ENCODE assay signal across 11 cellular contexts in the genomic region with DNA sequence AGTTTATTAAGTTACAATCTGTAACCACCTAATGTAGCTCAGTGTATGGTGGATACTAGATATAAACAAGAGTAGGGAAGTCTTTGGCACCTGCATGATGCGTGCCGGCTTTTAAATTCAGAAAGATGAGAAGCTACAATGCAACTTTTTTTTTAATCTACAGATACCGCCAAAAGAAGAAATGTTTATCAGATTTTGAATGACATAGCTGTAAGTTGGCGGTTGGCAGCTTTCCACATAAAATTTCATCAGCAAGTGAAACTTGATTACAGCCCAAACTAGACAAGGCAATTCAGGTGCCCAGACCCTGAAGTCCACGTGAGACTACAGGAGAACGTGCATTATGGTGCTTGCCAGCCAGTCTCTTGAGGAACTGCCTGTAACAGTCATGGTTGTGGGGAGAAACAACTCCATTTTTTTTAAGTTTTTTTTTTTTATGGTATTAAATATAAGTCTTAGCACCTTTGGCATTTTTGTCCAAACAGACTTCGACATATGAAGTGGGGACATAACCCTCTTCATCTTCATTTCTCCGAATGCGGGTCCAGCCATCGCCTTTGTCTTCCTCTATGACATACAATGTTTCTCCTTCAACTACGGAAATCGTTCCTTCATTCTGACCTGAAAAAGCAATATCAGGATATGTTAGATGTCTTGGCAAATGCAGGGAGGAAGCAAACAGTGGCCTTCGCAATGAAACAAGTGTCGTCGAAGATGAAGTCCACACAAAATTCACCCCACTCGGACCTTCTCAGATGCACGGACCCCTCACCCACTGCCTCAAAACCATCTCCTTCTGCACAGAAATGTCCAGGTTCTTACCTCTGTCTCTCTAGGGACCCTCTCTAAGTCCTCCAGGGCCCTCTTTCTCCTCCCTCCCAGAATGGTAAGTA.
DNase-seq lines count a peak whose midpoint lies in the region; ATAC-seq and TF ChIP-seq lines count a peak whose summit lies in the region.
"Had no signal": no experiment of that assay in that cellular context is flagged by ENCODE, and none has a peak within 500 bp of the region (broad histone marks: within the 10 kb centered on the region; RNA-seq: fewer than 3 reads in every experiment).

No MANE protein-coding gene starts in this region.

- H3K9me3 ChIP-seq in left lung, result no peaks in the 10 kb centered on the region
- H3K9me3 ChIP-seq: prostate gland had no signal

- peaks cover 0 to 52% of the 10 kb centered on the region in 2 donors for H3K36me3 ChIP-seq in left lung

- no peak for TF ChIP-seq CTCF in left lung (IDR thresholded peaks at IDR 0.05)

- ATAC-seq in GM18519 (IDR thresholded peaks at IDR 0.05; ENCODE audit: low FRiP score, unreplicated experiment) (no peak), left lung (no peak)

- peak; percentile 86 for DNase-seq in Jurkat, Clone E6-1 (ENCODE audit: low read depth, low spot score)
- DNase-seq in T-helper 22 cell (ENCODE audit: low read depth) (peak; percentile 61), D341Med (ENCODE audit: low spot score) (no peak), AG08396 (ENCODE audit: low spot score) (no peak), left lung (no peak)
- DNase-seq in stimulated activated CD4-positive, alpha-beta T cell treated with anti-CD3 and anti-CD28 coated beads, Interleukin-4, amount 100 ng/mL, for 48 hours (ENCODE audit: low read depth in 2 of 2), result peak; percentile 15 to 17
- DNase-seq: NCI-H69, Right ventricle myocardium superior had no signal

- H3K27ac ChIP-seq in angular gyrus (ENCODE audit: low read depth, low read length) (peak overlapping the region; percentile 30), left lung (no peak overlapping the region)
- H3K27ac ChIP-seq: prostate gland had no signal

- no peak overlapping the region for H3K4me3 ChIP-seq in Jurkat, Clone E6-1 (ENCODE audit: low read length)
- no peak overlapping the region for H3K4me3 ChIP-seq in left lung
- H3K4me3 ChIP-seq: prostate gland had no signal

- H3K27me3 ChIP-seq in left lung, result no peaks in the 10 kb centered on the region

- H3K4me1 ChIP-seq in left lung, result peaks cover 0 to 40% of the 10 kb centered on the region in 2 donors
- H3K4me1 ChIP-seq: prostate gland had no signal

- intact Hi-C loops in left lung (cut with DNase I), result no loop called here

Comparison
In these comparisons a context has a peak if more than half of its experiments do, and no peak if none do; other contexts are left out.
1. DNase-seq: peak in Jurkat, Clone E6-1 (single experiment), T-helper 22 cell (single experiment) and stimulated activated CD4-positive, alpha-beta T cell treated with anti-CD3 and anti-CD28 coated beads, Interleukin-4, amount 100 ng/mL, for 48 hours (2 of 2); none in D341Med (single experiment), AG08396 (single experiment) and left lung (0 of 2).